ENCODE assay signal across 8 cellular contexts in the genomic region with DNA sequence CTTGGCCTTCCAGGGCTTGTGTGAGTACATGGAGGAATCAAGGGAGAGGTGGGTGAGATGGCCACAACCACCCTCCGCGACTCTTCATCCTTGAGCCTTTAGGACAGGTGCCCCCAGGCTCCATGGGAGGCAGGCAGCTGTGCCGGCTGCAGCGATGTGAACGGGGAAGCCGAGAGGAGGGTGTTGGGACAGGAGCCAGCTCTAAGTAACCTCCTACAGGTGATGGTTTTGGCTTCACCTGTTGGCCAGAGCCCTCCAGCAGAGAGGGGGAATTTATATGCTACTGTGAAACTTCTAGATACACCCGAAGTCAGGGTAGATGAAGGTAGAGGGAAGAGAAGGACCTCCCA.
DNase-seq lines count a peak whose midpoint lies in the region; ATAC-seq and TF ChIP-seq lines count a peak whose summit lies in the region.

No MANE protein-coding gene starts in this region.

- no peaks in the 10 kb centered on the region for H3K36me3 ChIP-seq in CD8-positive, alpha-beta T cell (ENCODE audit: insufficient read depth, low read length)
- H3K36me3 ChIP-seq in breast epithelium (no peaks in the 10 kb centered on the region), HAP-1 (replicated peaks) (no peaks in the 10 kb centered on the region)

- POLR2A ChIA-PET in CD8-positive, alpha-beta T cell (lab: Charles Lee): no interaction called here

- ATAC-seq in CD8-positive, alpha-beta T cell: no peak
- no peak for ATAC-seq in GM21360 (IDR thresholded peaks at IDR 0.05; ENCODE audit: unreplicated experiment)

- H3K36me3 Mint-ChIP-seq in CD8-positive, alpha-beta T cell: no peaks in the 10 kb centered on the region
- H3K36me3 Mint-ChIP-seq in osteocyte (ENCODE audit: unreplicated experiment): no peaks in the 10 kb centered on the region

- no peak for DNase-seq in CD8-positive, alpha-beta T cell
- DNase-seq in NCI-H2196 treated with DMSO at 0.1 percent for 48 hours (lab: John Stamatoyannopoulos, UW; ENCODE audit: unreplicated experiment) (peak; percentile 27), breast epithelium (ENCODE audit: low spot score in 2 of 2) (no peak), osteocyte (ENCODE audit: extremely low spot score, unreplicated experiment) (no peak), HAP-1 (ENCODE audit: low spot score in 2 of 2) (no peak), NCI-H774 (lab: John Stamatoyannopoulos, UW) (no peak), KG1 (lab: John Stamatoyannopoulos, UW) (no peak)

- peaks cover 6% of the 10 kb centered on the region for H3K4me1 Mint-ChIP-seq in CD8-positive, alpha-beta T cell (ENCODE audit: low read depth)
- peaks cover 95% of the 10 kb centered on the region for H3K4me1 Mint-ChIP-seq in osteocyte (ENCODE audit: unreplicated experiment)

- in situ Hi-C loops in HAP-1 (cut with MboI; ENCODE audit: low sequenced_read_pairs): no loop called here

- intact Hi-C loops in CD8-positive, alpha-beta T cell (cut with DNase I, micrococcal nuclease): no loop called here
- intact Hi-C loops in breast epithelium (cut with DNase I; ENCODE audit: low total_unique reads): no loop called here

- H3K4me3 Mint-ChIP-seq in CD8-positive, alpha-beta T cell: no peak overlapping the region
- no peak overlapping the region for H3K4me3 Mint-ChIP-seq in osteocyte (ENCODE audit: unreplicated experiment)

- H3K27me3 ChIP-seq in CD8-positive, alpha-beta T cell (ENCODE audit: insufficient read depth, low read length): no peaks in the 10 kb centered on the region
- H3K27me3 ChIP-seq in breast epithelium (no peaks in the 10 kb centered on the region), HAP-1 (ENCODE audit: low read depth) (peaks cover 3% of the 10 kb centered on the region; the same call in 1 of the 2 replicates)

- H3K27ac Mint-ChIP-seq in CD8-positive, alpha-beta T cell: peak overlapping the region; percentile 62
- peak overlapping the region; percentile 94 for H3K27ac Mint-ChIP-seq in osteocyte (ENCODE audit: unreplicated experiment)

- no peaks in the 10 kb centered on the region for H3K4me1 ChIP-seq in CD8-positive, alpha-beta T cell (ENCODE audit: insufficient read depth, low read length)
- peaks cover 0 to 4% of the 10 kb centered on the region in 2 donors for H3K4me1 ChIP-seq in breast epithelium
- no peaks in the 10 kb centered on the region for H3K4me1 ChIP-seq in HAP-1

- CTCF ChIA-PET in CD8-positive, alpha-beta T cell (lab: Charles Lee): interaction anchor here (1.1 to 1.6 kb wide), 2 partner anchors 44 to 274 kb away, joined by 4 to 7 read pairs; no protein-coding TSS in a partner anchor

- no peaks in the 10 kb centered on the region for H3K9me3 ChIP-seq in CD8-positive, alpha-beta T cell (ENCODE audit: low read length)
- no peaks in the 10 kb centered on the region for H3K9me3 ChIP-seq in breast epithelium
- no peaks in the 10 kb centered on the region for H3K9me3 ChIP-seq in HAP-1

- TF ChIP-seq CTCF in CD8-positive, alpha-beta T cell (IDR thresholded peaks at IDR 0.05): no peak
- TF ChIP-seq CTCF in breast epithelium (IDR thresholded peaks at IDR 0.05) (no peak), osteocyte (IDR thresholded peaks at IDR 0.05) (no peak)

- no peak for TF ChIP-seq POLR2A in breast epithelium (IDR thresholded peaks at IDR 0.05)

- H3K9me3 Mint-ChIP-seq in CD8-positive, alpha-beta T cell: no peaks in the 10 kb centered on the region
- no peaks in the 10 kb centered on the region for H3K9me3 Mint-ChIP-seq in osteocyte (ENCODE audit: unreplicated experiment)

- no peak overlapping the region for H3K4me3 ChIP-seq in CD8-positive, alpha-beta T cell (ENCODE audit: low read depth, low read length)
- H3K4me3 ChIP-seq in breast epithelium (no peak overlapping the region), HAP-1 (no peak overlapping the region)

- no peaks in the 10 kb centered on the region for H3K27me3 Mint-ChIP-seq in CD8-positive, alpha-beta T cell (ENCODE audit: low read depth)
- H3K27me3 Mint-ChIP-seq in osteocyte (ENCODE audit: unreplicated experiment): no peaks in the 10 kb centered on the region

- no peak overlapping the region for H3K27ac ChIP-seq in CD8-positive, alpha-beta T cell (ENCODE audit: low read depth, low read length)
- peak overlapping the region; percentile 80 to 91 for H3K27ac ChIP-seq in breast epithelium
